1 cellular context compared by ENCODE assay signal in genomic region chr15:34318277-34319079, GRCh38.
TF ChIP-seq lines count a peak whose summit lies in the region.

No MANE protein-coding gene starts in this region.

TF ChIP-seq in HepG2, 621 proteins besides CTCF, POLR2A, EP300 and RAD21 (continued from another document and continues in another):
- TF ChIP-seq HMGXB4 (CRISPR knock-in tag; IDR thresholded peaks at IDR 0.05; ENCODE audit: borderline replicate concordance in 1 of 2, low read depth in 1 of 2) = no peak
- TF ChIP-seq ZNF280D (CRISPR knock-in tag; IDR thresholded peaks at IDR 0.05) = no peak
- TF ChIP-seq GMEB1 (CRISPR knock-in tag; IDR thresholded peaks at IDR 0.05; ENCODE audit: borderline replicate concordance) = 0 out of 2 replicates have a peak, but pooled peaks have one; percentile 20
- TF ChIP-seq HOMEZ (CRISPR knock-in tag; IDR thresholded peaks at IDR 0.05; ENCODE audit: low read depth) = peak; percentile 76; the same call in 1 of the 2 replicates
- 0 out of 2 replicates have a peak, but pooled peaks have one; percentile 10 for TF ChIP-seq MEF2D (CRISPR knock-in tag; IDR thresholded peaks at IDR 0.05)
- TF ChIP-seq ESRRA (CRISPR knock-in tag; IDR thresholded peaks at IDR 0.05; ENCODE audit: low read depth) = no peak
- TF ChIP-seq SRY (CRISPR knock-in tag; IDR thresholded peaks at IDR 0.05) = no peak
- TF ChIP-seq ZNF674 (CRISPR knock-in tag; IDR thresholded peaks at IDR 0.05; ENCODE audit: low read depth) = no peak
- no peak for TF ChIP-seq ARHGAP35 (CRISPR knock-in tag; IDR thresholded peaks at IDR 0.05; ENCODE audit: borderline replicate concordance)
- no peak for TF ChIP-seq ZNF883 (CRISPR knock-in tag; IDR thresholded peaks at IDR 0.05; ENCODE audit: not compliant biosample characterization)
- TF ChIP-seq ZNF574 (CRISPR knock-in tag; IDR thresholded peaks at IDR 0.05) = 0 out of 2 replicates have a peak, but pooled peaks have one; percentile 8
- TF ChIP-seq ELF4 (CRISPR knock-in tag; IDR thresholded peaks at IDR 0.05; ENCODE audit: borderline replicate concordance) = 0 out of 2 replicates have a peak, but pooled peaks have one; percentile 28
- peak; percentile 21; the same call in 1 of the 2 replicates for TF ChIP-seq FOXK1 (CRISPR knock-in tag; IDR thresholded peaks at IDR 0.05; ENCODE audit: borderline replicate concordance, low read depth)
- TF ChIP-seq TBL1XR1 (IDR thresholded peaks at IDR 0.05; ENCODE audit: borderline replicate concordance, low read length, partially characterized antibody) = peak; percentile 22
- no peak for TF ChIP-seq ZNF235 (CRISPR knock-in tag; IDR thresholded peaks at IDR 0.05; ENCODE audit: borderline replicate concordance)
- no peak for TF ChIP-seq NCOA5 (CRISPR knock-in tag; IDR thresholded peaks at IDR 0.05)
- peak; percentile 43; the same call in 1 of the 2 replicates for TF ChIP-seq RBFOX2 (IDR thresholded peaks at IDR 0.05; ENCODE audit: low read depth, low read length)
- TF ChIP-seq ARID4A (CRISPR knock-in tag; IDR thresholded peaks at IDR 0.05; ENCODE audit: borderline replicate concordance) = peak; percentile 45; the same call in 1 of the 2 replicates
- no peak for TF ChIP-seq SNAPC4 (CRISPR knock-in tag; IDR thresholded peaks at IDR 0.05)
- no peak for TF ChIP-seq AGO2 (optimal IDR thresholded peaks at IDR 0.05; ENCODE audit: low read depth, low read length)
- TF ChIP-seq DPF2 (CRISPR knock-in tag; IDR thresholded peaks at IDR 0.05; ENCODE audit: borderline replicate concordance, low read depth) = no peak
- TF ChIP-seq PITX1 (CRISPR knock-in tag; IDR thresholded peaks at IDR 0.05) = peak; percentile 86
- TF ChIP-seq ZHX1 (CRISPR knock-in tag; IDR thresholded peaks at IDR 0.05; ENCODE audit: low read depth) = no peak
